In the genomic region with DNA sequence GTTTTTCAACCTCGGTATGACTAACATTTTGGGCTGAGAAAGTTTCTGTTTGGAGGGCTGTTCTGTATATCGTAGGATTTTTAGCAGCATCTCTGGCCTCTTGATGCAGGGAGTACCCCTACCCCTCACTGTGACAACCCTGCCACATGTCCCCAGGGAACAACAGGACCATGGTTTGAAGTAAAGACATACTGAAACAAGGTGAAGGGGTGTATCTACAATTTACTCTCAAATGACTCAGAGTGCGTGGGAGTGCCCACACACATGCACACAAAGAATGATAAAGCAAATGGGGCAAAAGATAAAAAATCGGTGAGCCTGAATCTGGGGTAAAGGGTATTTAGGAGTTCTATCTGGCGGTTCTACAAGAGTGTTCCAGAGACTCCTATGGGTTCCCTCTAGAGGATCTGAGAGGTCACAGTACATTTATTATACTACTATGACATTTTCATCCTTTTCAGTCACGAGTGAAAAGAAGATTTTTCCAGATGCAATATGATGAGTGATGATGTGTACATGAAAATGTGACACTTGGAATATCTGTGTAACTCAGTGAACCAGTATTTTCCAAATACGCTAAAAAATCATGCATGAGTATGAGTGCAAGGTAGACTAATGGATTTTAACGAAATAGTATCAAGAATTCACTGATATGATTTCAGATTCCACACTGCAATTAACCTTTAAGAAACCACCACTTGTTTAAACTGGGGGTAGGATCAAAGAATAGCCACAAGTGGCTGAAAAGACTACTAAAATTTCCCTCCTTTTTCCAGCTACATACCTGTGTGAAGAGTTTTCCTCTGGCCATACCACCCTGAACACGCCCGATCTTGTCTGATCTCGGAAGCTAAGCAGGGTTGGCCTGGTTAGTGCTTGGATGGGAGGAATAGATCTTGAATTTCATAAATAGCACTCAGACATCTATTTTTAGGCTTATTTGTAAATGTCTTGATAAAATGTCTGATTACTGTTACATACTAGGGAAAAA, we compare ENCODE assay signal across 9 cellular contexts. TPM values are rescaled to one million over a fixed set of nuclear protein-coding genes. Genes with fewer than 3 reads are reported as not detected.
DNase-seq lines count a peak whose midpoint lies in the region; FAIRE-seq and TF ChIP-seq lines count a peak whose summit lies in the region.
"Had no signal": no experiment of that assay in that cellular context is flagged by ENCODE, and none has a peak within 500 bp of the region (broad histone marks: within the 10 kb centered on the region; RNA-seq: fewer than 3 reads in every experiment).

No MANE protein-coding gene starts in this region.

- H3K27ac ChIP-seq in OCI-LY1 (ENCODE audit: low read depth, low read length, poor library complexity, severe bottlenecking) = peak overlapping the region; percentile 23
- no peak overlapping the region for H3K27ac ChIP-seq in neural progenitor cell
- H3K27ac ChIP-seq in ascending aorta = no peak overlapping the region
- H3K27ac ChIP-seq in SK-N-SH (ENCODE audit: low read depth in 2 of 2, low read length in 1 of 2) = no peak overlapping the region; a peak in 1 of 4 replicates
- H3K27ac ChIP-seq: parathyroid adenoma had no signal

- H2AFZ ChIP-seq in OCI-LY1 (ENCODE audit: low read length) (no peak overlapping the region), neural progenitor cell (replicated peaks) (no peak overlapping the region), SK-N-SH (ENCODE audit: low read depth) (no peak overlapping the region)
- H2AFZ ChIP-seq: parathyroid adenoma had no signal

- POLR2A ChIA-PET in SK-N-SH (lab: Yijun Ruan, JAX) = interaction anchor here (0.6 kb wide), 1 partner anchor 27 kb away, joined by 4 read pairs; no protein-coding TSS in a partner anchor

- H3K79me2 ChIP-seq in OCI-LY1 (ENCODE audit: insufficient read depth, low read length) = no peaks in the 10 kb centered on the region
- no peaks in the 10 kb centered on the region for H3K79me2 ChIP-seq in neural progenitor cell (ENCODE audit: low read depth)
- H3K79me2 ChIP-seq in SK-N-SH (ENCODE audit: insufficient read depth) = peaks cover 35% of the 10 kb centered on the region
- H3K79me2 ChIP-seq: parathyroid adenoma had no signal

- no TSS peak for BruUV-seq in Calu3 (replicated peaks; lab: Mats Ljungman, UMichigan)

- peak; percentile 28 for FAIRE-seq in GM19239 (lab: Jason Lieb, UNC)

- DNase-seq in GM19239 (ENCODE audit: insufficient read length, low spot score) (no peak), neural progenitor cell (ENCODE audit: low spot score) (no peak), ascending aorta (ENCODE audit: low spot score in 2 of 2) (no peak), Calu3 (no peak), SK-N-SH (no peak)
- peak; percentile 28 for DNase-seq in stimulated activated CD4-positive, alpha-beta T cell treated with anti-CD3 and anti-CD28 coated beads, Interleukin-2, amount 100 ng/mL, for 4 hours (ENCODE audit: low read depth)

- H3K4me2 ChIP-seq in OCI-LY1 (ENCODE audit: low read length) (no peak overlapping the region), neural progenitor cell (no peak overlapping the region), SK-N-SH (no peak overlapping the region)

- H3K27me3 ChIP-seq in OCI-LY1 (ENCODE audit: insufficient read depth, low read length) (no peaks in the 10 kb centered on the region), neural progenitor cell (no peaks in the 10 kb centered on the region), ascending aorta (no peaks in the 10 kb centered on the region), SK-N-SH (ENCODE audit: insufficient read depth) (no peaks in the 10 kb centered on the region)

- no peaks in the 10 kb centered on the region for H3F3A ChIP-seq in OCI-LY1 (ENCODE audit: insufficient read depth, low read length)
- no peaks in the 10 kb centered on the region for H3F3A ChIP-seq in neural progenitor cell (ENCODE audit: low read depth)
- H3F3A ChIP-seq in SK-N-SH (replicated peaks; ENCODE audit: insufficient read depth) = peaks cover 4% of the 10 kb centered on the region

- no peaks in the 10 kb centered on the region for H3K9me3 ChIP-seq in OCI-LY1 (ENCODE audit: low read length)
- H3K9me3 ChIP-seq in neural progenitor cell (ENCODE audit: low read depth) = no peaks in the 10 kb centered on the region
- no peaks in the 10 kb centered on the region for H3K9me3 ChIP-seq in ascending aorta
- no peaks in the 10 kb centered on the region for H3K9me3 ChIP-seq in SK-N-SH

- no peak for TF ChIP-seq EP300 in SK-N-SH (IDR thresholded peaks at IDR 0.05; ENCODE audit: borderline replicate concordance in 1 of 2, low read depth in 1 of 2, low read length in 1 of 2)

- TF ChIP-seq RAD21 in SK-N-SH (IDR thresholded peaks at IDR 0.05; ENCODE audit: low read length) = no peak

- H3K36me3 Mint-ChIP-seq in brain (peaks cover 47% of the 10 kb centered on the region), neural progenitor cell (peaks cover 18% of the 10 kb centered on the region), Calu3 (ENCODE audit: insufficient read depth, unreplicated experiment) (peaks cover 5% of the 10 kb centered on the region)

- peak overlapping the region in 4 of 5 experiments; percentile 1 to 82 (median 67) for H3K27ac Mint-ChIP-seq in brain
- no peak overlapping the region for H3K27ac Mint-ChIP-seq in neural progenitor cell
- no peak overlapping the region for H3K27ac Mint-ChIP-seq in Calu3 (ENCODE audit: unreplicated experiment)

- H3K9me2 ChIP-seq in OCI-LY1 (ENCODE audit: low read depth, low read length) = no peaks in the 10 kb centered on the region
- no peaks in the 10 kb centered on the region for H3K9me2 ChIP-seq in SK-N-SH

- H3K4me1 ChIP-seq in OCI-LY1 (ENCODE audit: insufficient read depth, low read length, severe bottlenecking) = no peaks in the 10 kb centered on the region
- no peaks in the 10 kb centered on the region for H3K4me1 ChIP-seq in neural progenitor cell
- H3K4me1 ChIP-seq in ascending aorta = no peaks in the 10 kb centered on the region
- H3K4me1 ChIP-seq in SK-N-SH (ENCODE audit: control insufficient read depth in 1 of 2, insufficient read depth in 2 of 2, low read depth in 1 of 2, low read length in 1 of 2) = peaks cover 0 to under 1% of the 10 kb centered on the region in 2 experiments; a peak in 1 of 4 replicates
- H3K4me1 ChIP-seq: parathyroid adenoma had no signal

- H3K4me3 Mint-ChIP-seq in brain (peak overlapping the region in 1 of 5 experiments; percentile 12), neural progenitor cell (no peak overlapping the region), Calu3 (ENCODE audit: low read depth, unreplicated experiment) (no peak overlapping the region)

- H4K20me1 ChIP-seq in OCI-LY1 (ENCODE audit: insufficient read depth, low read length) (no peaks in the 10 kb centered on the region), neural progenitor cell (ENCODE audit: low read depth) (peaks cover 6% of the 10 kb centered on the region), SK-N-SH (ENCODE audit: insufficient read depth) (0 out of 2 replicates have a peak, but pooled peaks cover 6% of the 10 kb centered on the region)

- 87% methylated on average over 11 of the region's 11 CpGs for WGBS in SK-N-SH (ENCODE audit: low lambda C conversion rate)

- TF ChIP-seq CTCF in OCI-LY1 (IDR thresholded peaks at IDR 0.05; ENCODE audit: low read length) = no peak
- TF ChIP-seq CTCF in brain (conservative IDR thresholded peaks at IDR 0.05) = no peak
- TF ChIP-seq CTCF in neural progenitor cell (IDR thresholded peaks at IDR 0.05) = no peak
- TF ChIP-seq CTCF in ascending aorta (IDR thresholded peaks at IDR 0.05) = no peak
- TF ChIP-seq CTCF in Calu3 (IDR thresholded peaks at IDR 0.05; ENCODE audit: unreplicated experiment) = no peak
- no peak for TF ChIP-seq CTCF in SK-N-SH (IDR thresholded peaks at IDR 0.05)

- no peaks in the 10 kb centered on the region for H3K9me3 Mint-ChIP-seq in brain
- no peaks in the 10 kb centered on the region for H3K9me3 Mint-ChIP-seq in neural progenitor cell
- H3K9me3 Mint-ChIP-seq in Calu3 (ENCODE audit: low read depth, unreplicated experiment) = no peaks in the 10 kb centered on the region

- H3K27me3 Mint-ChIP-seq in brain (no peaks in the 10 kb centered on the region), neural progenitor cell (ENCODE audit: insufficient read depth, low read depth) (no peaks in the 10 kb centered on the region), Calu3 (ENCODE audit: unreplicated experiment) (no peaks in the 10 kb centered on the region)

- H3K9ac ChIP-seq in OCI-LY1 (ENCODE audit: low read length) (no peak overlapping the region), neural progenitor cell (no peak overlapping the region), SK-N-SH (no peak overlapping the region)
- H3K9ac ChIP-seq: parathyroid adenoma had no signal

- H3K36me3 ChIP-seq in OCI-LY1 (ENCODE audit: insufficient read depth, low read length) (peaks cover 61% of the 10 kb centered on the region), neural progenitor cell (peaks cover 15% of the 10 kb centered on the region), ascending aorta (peaks cover 13 to 24% of the 10 kb centered on the region in 2 donors), SK-N-SH (replicated peaks in 1 of 2; ENCODE audit: control insufficient read depth in 1 of 2, insufficient read depth in 2 of 2, low read length in 1 of 2) (peaks cover 8 to 46% of the 10 kb centered on the region in 2 experiments)

- CTCF ChIA-PET in Calu3 (lab: Charles Lee) = no interaction called here
- CTCF ChIA-PET in SK-N-SH (lab: Yijun Ruan, JAX) = no interaction called here

- peaks cover 13% of the 10 kb centered on the region for H3K4me1 Mint-ChIP-seq in brain
- H3K4me1 Mint-ChIP-seq in neural progenitor cell = no peaks in the 10 kb centered on the region
- peaks cover 10% of the 10 kb centered on the region for H3K4me1 Mint-ChIP-seq in Calu3 (ENCODE audit: low read depth, unreplicated experiment)

- H3K4me3 ChIP-seq in OCI-LY1 (ENCODE audit: low read depth, low read length, poor library complexity, severe bottlenecking) (no peak overlapping the region), neural progenitor cell (no peak overlapping the region), ascending aorta (no peak overlapping the region), SK-N-SH (ENCODE audit: low read depth in 2 of 2, low read length in 1 of 2) (no peak overlapping the region)

- intact Hi-C loops in ascending aorta (cut with DNase I) (no loop called here), Calu3 (cut with micrococcal nuclease; ENCODE audit: unreplicated experiment) (no loop called here)

TF ChIP-seq in SK-N-SH, 30 proteins besides CTCF, POLR2A, EP300 and RAD21 (continues in another document):
- TF ChIP-seq ELF1 (IDR thresholded peaks at IDR 0.05) (no peak), GABPA (IDR thresholded peaks at IDR 0.05; ENCODE audit: low read depth) (no peak), NRF1 (IDR thresholded peaks at IDR 0.05; ENCODE audit: low read depth, low read length) (no peak), CHD2 (IDR thresholded peaks at IDR 0.05; ENCODE audit: low read length, partially characterized antibody) (no peak), FOSL2 (IDR thresholded peaks at IDR 0.05; ENCODE audit: borderline replicate concordance, low read depth) (no peak), TEAD4 (IDR thresholded peaks at IDR 0.05; ENCODE audit: borderline replicate concordance, insufficient read depth) (no peak)

RNA-seq across cellular contexts. Expression of gene YPEL1, which starts 56.3 kb away (rescaled TPM):
- 35.1 TPM for polyA plus RNA-seq in brain (ENCODE audit: insufficient read depth, low read depth, low replicate concordance)
- 32.2 and 39.1 TPM in 2 replicates for total RNA-seq in neural progenitor cell (ENCODE audit: low replicate concordance)
- total RNA-seq in ascending aorta = 1.1 TPM
- total RNA-seq in Calu3 (2022) = 1.7 and 3.3 TPM in 2 replicates
- 2.4 and 2.7 TPM in 2 replicates for polyA plus RNA-seq in SK-N-SH (2012; rRNA removed)
- polyA plus RNA-seq in SK-N-SH (2012; cell fraction: cytosol; rRNA removed) = 1.9 and 2.8 TPM in 2 replicates
- 4.6 and 5.4 TPM in 2 replicates for polyA plus RNA-seq in SK-N-SH (2012; cell fraction: nucleus; rRNA removed)

Comparison
In these comparisons a context has a peak if more than half of its experiments do, and no peak if none do; other contexts are left out.
1. H3K27ac Mint-ChIP-seq: peak in brain (4 of 5); none in neural progenitor cell (single experiment) and Calu3 (single experiment).